1 cellular context compared by ENCODE assay signal in the genomic region with DNA sequence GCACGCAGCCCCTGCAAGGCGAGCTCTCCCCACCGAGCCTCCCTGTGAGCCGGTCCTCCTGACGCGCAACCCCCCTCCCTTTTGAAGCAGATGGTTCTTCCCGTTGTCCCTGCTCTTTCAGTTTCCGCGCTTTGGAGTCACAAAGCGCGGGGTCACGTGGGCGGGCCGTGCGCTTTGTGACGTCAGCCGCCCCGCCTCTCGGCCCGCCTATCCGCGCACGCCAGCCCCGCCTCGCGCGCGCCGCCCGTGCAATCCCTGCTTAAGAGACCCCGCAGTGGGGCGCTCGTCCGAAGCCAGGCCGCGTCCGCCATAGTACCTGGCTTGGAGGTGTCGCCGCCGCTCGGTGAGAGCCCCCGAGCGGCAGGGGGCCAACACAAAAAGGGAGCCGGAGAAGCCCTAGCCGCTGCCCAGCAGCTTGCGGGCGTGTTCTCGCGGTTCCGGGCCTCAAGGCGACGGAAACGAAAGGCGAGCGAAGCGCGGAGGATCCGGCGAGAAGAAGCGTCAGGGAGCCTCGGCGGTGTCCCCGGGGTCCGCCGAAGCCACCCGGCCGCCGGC.
TF ChIP-seq lines count a peak whose summit lies in the region.

A gene with protein sequence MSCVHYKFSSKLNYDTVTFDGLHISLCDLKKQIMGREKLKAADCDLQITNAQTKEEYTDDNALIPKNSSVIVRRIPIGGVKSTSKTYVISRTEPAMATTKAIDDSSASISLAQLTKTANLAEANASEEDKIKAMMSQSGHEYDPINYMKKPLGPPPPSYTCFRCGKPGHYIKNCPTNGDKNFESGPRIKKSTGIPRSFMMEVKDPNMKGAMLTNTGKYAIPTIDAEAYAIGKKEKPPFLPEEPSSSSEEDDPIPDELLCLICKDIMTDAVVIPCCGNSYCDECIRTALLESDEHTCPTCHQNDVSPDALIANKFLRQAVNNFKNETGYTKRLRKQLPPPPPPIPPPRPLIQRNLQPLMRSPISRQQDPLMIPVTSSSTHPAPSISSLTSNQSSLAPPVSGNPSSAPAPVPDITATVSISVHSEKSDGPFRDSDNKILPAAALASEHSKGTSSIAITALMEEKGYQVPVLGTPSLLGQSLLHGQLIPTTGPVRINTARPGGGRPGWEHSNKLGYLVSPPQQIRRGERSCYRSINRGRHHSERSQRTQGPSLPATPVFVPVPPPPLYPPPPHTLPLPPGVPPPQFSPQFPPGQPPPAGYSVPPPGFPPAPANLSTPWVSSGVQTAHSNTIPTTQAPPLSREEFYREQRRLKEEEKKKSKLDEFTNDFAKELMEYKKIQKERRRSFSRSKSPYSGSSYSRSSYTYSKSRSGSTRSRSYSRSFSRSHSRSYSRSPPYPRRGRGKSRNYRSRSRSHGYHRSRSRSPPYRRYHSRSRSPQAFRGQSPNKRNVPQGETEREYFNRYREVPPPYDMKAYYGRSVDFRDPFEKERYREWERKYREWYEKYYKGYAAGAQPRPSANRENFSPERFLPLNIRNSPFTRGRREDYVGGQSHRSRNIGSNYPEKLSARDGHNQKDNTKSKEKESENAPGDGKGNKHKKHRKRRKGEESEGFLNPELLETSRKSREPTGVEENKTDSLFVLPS (N-terminal part only) (plus strand): TSS at position 272 of the 555 bp plus-strand sequence. CDS start 1,061 bp downstream, outside the sequence.

TF ChIP-seq in HepG2, 621 proteins besides CTCF, POLR2A, EP300 and RAD21 (continued from another document and continues in another):
- TF ChIP-seq, protein P1, sequence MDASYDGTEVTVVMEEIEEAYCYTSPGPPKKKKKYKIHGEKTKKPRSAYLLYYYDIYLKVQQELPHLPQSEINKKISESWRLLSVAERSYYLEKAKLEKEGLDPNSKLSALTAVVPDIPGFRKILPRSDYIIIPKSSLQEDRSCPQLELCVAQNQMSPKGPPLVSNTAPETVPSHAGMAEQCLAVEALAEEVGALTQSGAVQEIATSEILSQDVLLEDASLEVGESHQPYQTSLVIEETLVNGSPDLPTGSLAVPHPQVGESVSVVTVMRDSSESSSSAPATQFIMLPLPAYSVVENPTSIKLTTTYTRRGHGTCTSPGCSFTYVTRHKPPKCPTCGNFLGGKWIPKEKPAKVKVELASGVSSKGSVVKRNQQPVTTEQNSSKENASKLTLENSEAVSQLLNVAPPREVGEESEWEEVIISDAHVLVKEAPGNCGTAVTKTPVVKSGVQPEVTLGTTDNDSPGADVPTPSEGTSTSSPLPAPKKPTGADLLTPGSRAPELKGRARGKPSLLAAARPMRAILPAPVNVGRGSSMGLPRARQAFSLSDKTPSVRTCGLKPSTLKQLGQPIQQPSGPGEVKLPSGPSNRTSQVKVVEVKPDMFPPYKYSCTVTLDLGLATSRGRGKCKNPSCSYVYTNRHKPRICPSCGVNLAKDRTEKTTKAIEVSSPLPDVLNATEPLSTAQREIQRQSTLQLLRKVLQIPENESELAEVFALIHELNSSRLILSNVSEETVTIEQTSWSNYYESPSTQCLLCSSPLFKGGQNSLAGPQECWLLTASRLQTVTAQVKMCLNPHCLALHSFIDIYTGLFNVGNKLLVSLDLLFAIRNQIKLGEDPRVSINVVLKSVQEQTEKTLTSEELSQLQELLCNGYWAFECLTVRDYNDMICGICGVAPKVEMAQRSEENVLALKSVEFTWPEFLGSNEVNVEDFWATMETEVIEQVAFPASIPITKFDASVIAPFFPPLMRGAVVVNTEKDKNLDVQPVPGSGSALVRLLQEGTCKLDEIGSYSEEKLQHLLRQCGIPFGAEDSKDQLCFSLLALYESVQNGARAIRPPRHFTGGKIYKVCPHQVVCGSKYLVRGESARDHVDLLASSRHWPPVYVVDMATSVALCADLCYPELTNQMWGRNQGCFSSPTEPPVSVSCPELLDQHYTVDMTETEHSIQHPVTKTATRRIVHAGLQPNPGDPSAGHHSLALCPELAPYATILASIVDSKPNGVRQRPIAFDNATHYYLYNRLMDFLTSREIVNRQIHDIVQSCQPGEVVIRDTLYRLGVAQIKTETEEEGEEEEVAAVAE (CRISPR knock-in tag; IDR thresholded peaks at IDR 0.05; ENCODE audit: borderline replicate concordance): peak; percentile 62; the same call in 1 of the 2 replicates
- TF ChIP-seq, protein P2, sequence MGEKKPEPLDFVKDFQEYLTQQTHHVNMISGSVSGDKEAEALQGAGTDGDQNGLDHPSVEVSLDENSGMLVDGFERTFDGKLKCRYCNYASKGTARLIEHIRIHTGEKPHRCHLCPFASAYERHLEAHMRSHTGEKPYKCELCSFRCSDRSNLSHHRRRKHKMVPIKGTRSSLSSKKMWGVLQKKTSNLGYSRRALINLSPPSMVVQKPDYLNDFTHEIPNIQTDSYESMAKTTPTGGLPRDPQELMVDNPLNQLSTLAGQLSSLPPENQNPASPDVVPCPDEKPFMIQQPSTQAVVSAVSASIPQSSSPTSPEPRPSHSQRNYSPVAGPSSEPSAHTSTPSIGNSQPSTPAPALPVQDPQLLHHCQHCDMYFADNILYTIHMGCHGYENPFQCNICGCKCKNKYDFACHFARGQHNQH (CRISPR knock-in tag; IDR thresholded peaks at IDR 0.05): peak; percentile 71
- TF ChIP-seq TBP (CRISPR knock-in tag; IDR thresholded peaks at IDR 0.05): no peak
- no peak for TF ChIP-seq ZFP90 (CRISPR knock-in tag; IDR thresholded peaks at IDR 0.05; ENCODE audit: borderline replicate concordance)
- peak; percentile 85; the same call in 1 of the 2 replicates for TF ChIP-seq MEIS1 (CRISPR knock-in tag; IDR thresholded peaks at IDR 0.05; ENCODE audit: borderline replicate concordance)
- TF ChIP-seq MTA3 (CRISPR knock-in tag; IDR thresholded peaks at IDR 0.05): no peak
- TF ChIP-seq ZNF235 (CRISPR knock-in tag; IDR thresholded peaks at IDR 0.05; ENCODE audit: borderline replicate concordance): peak; percentile 94
- TF ChIP-seq MTA1 (CRISPR knock-in tag; IDR thresholded peaks at IDR 0.05; ENCODE audit: borderline replicate concordance): peak; percentile 72; the same call in 1 of the 2 replicates
- peak; percentile 41; the same call in 1 of the 2 replicates for TF ChIP-seq ZNF510 (CRISPR knock-in tag; IDR thresholded peaks at IDR 0.05; ENCODE audit: low read depth)
- peak; percentile 94 for TF ChIP-seq MYNN (CRISPR knock-in tag; IDR thresholded peaks at IDR 0.05; ENCODE audit: low read depth)
- TF ChIP-seq SMAD1 (CRISPR knock-in tag; IDR thresholded peaks at IDR 0.05; ENCODE audit: borderline replicate concordance, low read depth): no peak; the same call in 1 of the 2 replicates
- TF ChIP-seq JUND (CRISPR knock-in tag; IDR thresholded peaks at IDR 0.05): peak; percentile 41; the same call in 1 of the 2 replicates
- no peak for TF ChIP-seq ZNF207 (IDR thresholded peaks at IDR 0.05; ENCODE audit: borderline replicate concordance)
- peak; percentile 84; the same call in 1 of the 2 replicates for TF ChIP-seq ZNF720 (CRISPR knock-in tag; IDR thresholded peaks at IDR 0.05)
- TF ChIP-seq, protein P3, sequence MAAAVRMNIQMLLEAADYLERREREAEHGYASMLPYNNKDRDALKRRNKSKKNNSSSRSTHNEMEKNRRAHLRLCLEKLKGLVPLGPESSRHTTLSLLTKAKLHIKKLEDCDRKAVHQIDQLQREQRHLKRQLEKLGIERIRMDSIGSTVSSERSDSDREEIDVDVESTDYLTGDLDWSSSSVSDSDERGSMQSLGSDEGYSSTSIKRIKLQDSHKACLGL (CRISPR knock-in tag; IDR thresholded peaks at IDR 0.05): peak; percentile 86
- TF ChIP-seq ATF7 (IDR thresholded peaks at IDR 0.05): peak; percentile 83
- TF ChIP-seq ATF7 (CRISPR knock-in tag; IDR thresholded peaks at IDR 0.05): peak; percentile 88; the same call in 1 of the 2 replicates
- peak; percentile 81; the same call in 1 of the 2 replicates for TF ChIP-seq FOXK1 (CRISPR knock-in tag; IDR thresholded peaks at IDR 0.05; ENCODE audit: borderline replicate concordance, low read depth)
- TF ChIP-seq, protein P4, sequence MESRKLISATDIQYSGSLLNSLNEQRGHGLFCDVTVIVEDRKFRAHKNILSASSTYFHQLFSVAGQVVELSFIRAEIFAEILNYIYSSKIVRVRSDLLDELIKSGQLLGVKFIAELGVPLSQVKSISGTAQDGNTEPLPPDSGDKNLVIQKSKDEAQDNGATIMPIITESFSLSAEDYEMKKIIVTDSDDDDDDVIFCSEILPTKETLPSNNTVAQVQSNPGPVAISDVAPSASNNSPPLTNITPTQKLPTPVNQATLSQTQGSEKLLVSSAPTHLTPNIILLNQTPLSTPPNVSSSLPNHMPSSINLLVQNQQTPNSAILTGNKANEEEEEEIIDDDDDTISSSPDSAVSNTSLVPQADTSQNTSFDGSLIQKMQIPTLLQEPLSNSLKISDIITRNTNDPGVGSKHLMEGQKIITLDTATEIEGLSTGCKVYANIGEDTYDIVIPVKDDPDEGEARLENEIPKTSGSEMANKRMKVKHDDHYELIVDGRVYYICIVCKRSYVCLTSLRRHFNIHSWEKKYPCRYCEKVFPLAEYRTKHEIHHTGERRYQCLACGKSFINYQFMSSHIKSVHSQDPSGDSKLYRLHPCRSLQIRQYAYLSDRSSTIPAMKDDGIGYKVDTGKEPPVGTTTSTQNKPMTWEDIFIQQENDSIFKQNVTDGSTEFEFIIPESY (CRISPR knock-in tag; IDR thresholded peaks at IDR 0.05): peak; percentile 20; the same call in 1 of the 2 replicates
- no peak for TF ChIP-seq RORA (CRISPR knock-in tag; IDR thresholded peaks at IDR 0.05)
- TF ChIP-seq, protein P5, sequence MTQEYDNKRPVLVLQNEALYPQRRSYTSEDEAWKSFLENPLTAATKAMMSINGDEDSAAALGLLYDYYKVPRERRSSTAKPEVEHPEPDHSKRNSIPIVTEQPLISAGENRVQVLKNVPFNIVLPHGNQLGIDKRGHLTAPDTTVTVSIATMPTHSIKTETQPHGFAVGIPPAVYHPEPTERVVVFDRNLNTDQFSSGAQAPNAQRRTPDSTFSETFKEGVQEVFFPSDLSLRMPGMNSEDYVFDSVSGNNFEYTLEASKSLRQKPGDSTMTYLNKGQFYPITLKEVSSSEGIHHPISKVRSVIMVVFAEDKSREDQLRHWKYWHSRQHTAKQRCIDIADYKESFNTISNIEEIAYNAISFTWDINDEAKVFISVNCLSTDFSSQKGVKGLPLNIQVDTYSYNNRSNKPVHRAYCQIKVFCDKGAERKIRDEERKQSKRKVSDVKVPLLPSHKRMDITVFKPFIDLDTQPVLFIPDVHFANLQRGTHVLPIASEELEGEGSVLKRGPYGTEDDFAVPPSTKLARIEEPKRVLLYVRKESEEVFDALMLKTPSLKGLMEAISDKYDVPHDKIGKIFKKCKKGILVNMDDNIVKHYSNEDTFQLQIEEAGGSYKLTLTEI (CRISPR knock-in tag; conservative IDR thresholded peaks at IDR 0.05): no peak
- TF ChIP-seq HNRNPH1 (optimal IDR thresholded peaks at IDR 0.05; ENCODE audit: low read depth, low read length): no peak
- TF ChIP-seq, protein P6, sequence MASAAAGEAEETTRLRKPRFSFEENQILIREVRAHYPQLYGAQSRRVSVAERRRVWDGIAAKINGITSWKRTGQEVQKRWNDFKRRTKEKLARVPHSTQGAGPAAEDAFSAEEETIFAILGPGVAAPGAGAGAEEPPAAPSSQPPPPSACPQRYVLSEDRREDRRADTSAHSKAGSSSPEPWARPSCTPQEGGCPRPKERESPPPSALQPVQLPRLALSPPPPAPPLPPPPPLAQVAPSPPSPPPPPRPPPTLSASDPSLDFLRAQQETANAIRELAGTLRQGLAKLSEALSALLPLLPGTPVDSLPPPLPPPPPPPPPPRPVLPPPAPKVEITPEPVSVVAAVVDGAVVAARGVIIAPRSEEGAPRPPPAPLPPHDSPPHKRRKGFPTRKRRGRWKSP (CRISPR knock-in tag; IDR thresholded peaks at IDR 0.05): peak; percentile 86
- TF ChIP-seq, protein P7, sequence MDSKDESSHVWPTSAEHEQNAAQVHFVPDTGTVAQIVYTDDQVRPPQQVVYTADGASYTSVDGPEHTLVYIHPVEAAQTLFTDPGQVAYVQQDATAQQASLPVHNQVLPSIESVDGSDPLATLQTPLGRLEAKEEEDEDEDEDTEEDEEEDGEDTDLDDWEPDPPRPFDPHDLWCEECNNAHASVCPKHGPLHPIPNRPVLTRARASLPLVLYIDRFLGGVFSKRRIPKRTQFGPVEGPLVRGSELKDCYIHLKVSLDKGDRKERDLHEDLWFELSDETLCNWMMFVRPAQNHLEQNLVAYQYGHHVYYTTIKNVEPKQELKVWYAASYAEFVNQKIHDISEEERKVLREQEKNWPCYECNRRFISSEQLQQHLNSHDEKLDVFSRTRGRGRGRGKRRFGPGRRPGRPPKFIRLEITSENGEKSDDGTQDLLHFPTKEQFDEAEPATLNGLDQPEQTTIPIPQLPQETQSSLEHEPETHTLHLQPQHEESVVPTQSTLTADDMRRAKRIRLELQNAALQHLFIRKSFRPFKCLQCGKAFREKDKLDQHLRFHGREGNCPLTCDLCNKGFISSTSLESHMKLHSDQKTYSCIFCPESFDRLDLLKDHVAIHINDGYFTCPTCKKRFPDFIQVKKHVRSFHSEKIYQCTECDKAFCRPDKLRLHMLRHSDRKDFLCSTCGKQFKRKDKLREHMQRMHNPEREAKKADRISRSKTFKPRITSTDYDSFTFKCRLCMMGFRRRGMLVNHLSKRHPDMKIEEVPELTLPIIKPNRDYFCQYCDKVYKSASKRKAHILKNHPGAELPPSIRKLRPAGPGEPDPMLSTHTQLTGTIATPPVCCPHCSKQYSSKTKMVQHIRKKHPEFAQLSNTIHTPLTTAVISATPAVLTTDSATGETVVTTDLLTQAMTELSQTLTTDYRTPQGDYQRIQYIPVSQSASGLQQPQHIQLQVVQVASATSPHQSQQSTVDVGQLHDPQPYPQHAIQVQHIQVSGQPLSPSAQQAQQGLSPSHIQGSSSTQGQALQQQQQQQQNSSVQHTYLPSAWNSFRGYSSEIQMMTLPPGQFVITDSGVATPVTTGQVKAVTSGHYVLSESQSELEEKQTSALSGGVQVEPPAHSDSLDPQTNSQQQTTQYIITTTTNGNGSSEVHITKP (CRISPR knock-in tag; IDR thresholded peaks at IDR 0.05; ENCODE audit: low read depth): peak; percentile 99
- peak; percentile 77; the same call in 1 of the 2 replicates for TF ChIP-seq ZNF766 (CRISPR knock-in tag; IDR thresholded peaks at IDR 0.05; ENCODE audit: borderline replicate concordance)
- TF ChIP-seq MBNL3 (CRISPR knock-in tag; conservative IDR thresholded peaks at IDR 0.05): no peak
- TF ChIP-seq, protein P8, sequence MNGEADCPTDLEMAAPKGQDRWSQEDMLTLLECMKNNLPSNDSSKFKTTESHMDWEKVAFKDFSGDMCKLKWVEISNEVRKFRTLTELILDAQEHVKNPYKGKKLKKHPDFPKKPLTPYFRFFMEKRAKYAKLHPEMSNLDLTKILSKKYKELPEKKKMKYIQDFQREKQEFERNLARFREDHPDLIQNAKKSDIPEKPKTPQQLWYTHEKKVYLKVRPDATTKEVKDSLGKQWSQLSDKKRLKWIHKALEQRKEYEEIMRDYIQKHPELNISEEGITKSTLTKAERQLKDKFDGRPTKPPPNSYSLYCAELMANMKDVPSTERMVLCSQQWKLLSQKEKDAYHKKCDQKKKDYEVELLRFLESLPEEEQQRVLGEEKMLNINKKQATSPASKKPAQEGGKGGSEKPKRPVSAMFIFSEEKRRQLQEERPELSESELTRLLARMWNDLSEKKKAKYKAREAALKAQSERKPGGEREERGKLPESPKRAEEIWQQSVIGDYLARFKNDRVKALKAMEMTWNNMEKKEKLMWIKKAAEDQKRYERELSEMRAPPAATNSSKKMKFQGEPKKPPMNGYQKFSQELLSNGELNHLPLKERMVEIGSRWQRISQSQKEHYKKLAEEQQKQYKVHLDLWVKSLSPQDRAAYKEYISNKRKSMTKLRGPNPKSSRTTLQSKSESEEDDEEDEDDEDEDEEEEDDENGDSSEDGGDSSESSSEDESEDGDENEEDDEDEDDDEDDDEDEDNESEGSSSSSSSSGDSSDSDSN (CRISPR knock-in tag; IDR thresholded peaks at IDR 0.05): peak; percentile 98
- peak; percentile 69; the same call in 1 of the 2 replicates for TF ChIP-seq ETV5 (CRISPR knock-in tag; IDR thresholded peaks at IDR 0.05; ENCODE audit: borderline replicate concordance)
- no peak for TF ChIP-seq PAF1 (CRISPR knock-in tag; IDR thresholded peaks at IDR 0.05)
